Comparison of ENCODE assay signal across 1 cellular context in genomic region chr10:89431977-89432376, GRCh38.
TF ChIP-seq lines count a peak whose summit lies in the region.

No MANE protein-coding gene starts in this region.

TF ChIP-seq in endothelial cell of umbilical vein, 7 proteins besides CTCF, POLR2A, EP300 and RAD21:
- no peak for TF ChIP-seq FOS (IDR thresholded peaks at IDR 0.05; ENCODE audit: borderline replicate concordance, insufficient read depth, low read length)
- TF ChIP-seq MAX (IDR thresholded peaks at IDR 0.05; ENCODE audit: insufficient read depth, insufficient read length) = no peak
- TF ChIP-seq POLR2AphosphoS5 (IDR thresholded peaks at IDR 0.05; ENCODE audit: insufficient read depth, low read depth, low read length) = no peak
- TF ChIP-seq GATA2 (IDR thresholded peaks at IDR 0.05; ENCODE audit: insufficient read depth, insufficient read length, low read depth, low read length) = no peak
- no peak for TF ChIP-seq MYC (IDR thresholded peaks at IDR 0.05; ENCODE audit: low read depth, low read length)
- TF ChIP-seq JUN (IDR thresholded peaks at IDR 0.05; ENCODE audit: borderline replicate concordance, insufficient read depth, insufficient read length, low read depth) = no peak
- TF ChIP-seq EZH2 (IDR thresholded peaks at IDR 0.05; ENCODE audit: borderline replicate concordance, low read depth, low read length, severe bottlenecking) = no peak
TF ChIP-seq in endothelial cell of umbilical vein: peak in this region for 0.
